Comparison of ENCODE assay signal across 8 cellular contexts in the genomic region with DNA sequence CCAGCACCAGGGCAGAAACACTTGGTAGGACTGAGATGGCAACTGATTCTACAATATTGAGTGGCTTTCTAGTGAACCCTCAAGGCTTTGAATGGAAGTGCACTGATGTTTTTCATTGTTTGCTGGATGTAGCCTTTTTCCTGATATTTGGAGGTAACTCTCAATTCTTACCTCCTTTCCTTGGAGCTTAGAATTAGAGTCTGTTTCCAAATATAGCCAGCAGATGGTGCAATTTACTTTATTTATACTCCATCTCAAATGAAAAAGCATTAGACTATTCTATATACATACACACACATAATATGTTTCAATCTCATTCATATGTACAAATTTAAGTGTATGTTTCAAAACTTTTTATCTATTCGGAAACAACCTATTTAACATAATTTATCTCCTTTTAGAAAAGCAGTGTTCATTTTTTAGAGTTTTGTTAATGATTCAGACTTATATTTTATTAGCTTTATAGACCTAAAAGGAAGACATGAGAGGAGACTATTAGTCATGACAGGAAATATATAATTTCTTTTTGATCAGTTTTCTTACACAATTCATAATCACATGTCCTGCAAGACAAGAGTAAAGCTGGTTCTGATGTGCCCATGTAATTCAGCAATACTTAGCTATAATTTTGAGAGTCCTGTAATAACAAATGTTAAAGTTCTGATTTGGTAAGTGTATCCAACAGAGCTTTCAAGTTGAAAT.
DNase-seq lines count a peak whose midpoint lies in the region; ATAC-seq, FAIRE-seq and TF ChIP-seq lines count a peak whose summit lies in the region.

No MANE protein-coding gene starts in this region.

- peak; percentile 62 for TF ChIP-seq CTCF in LNCAP (IDR thresholded peaks at IDR 0.05)

- TF ChIP-seq POLR2A in GM12891 (IDR thresholded peaks at IDR 0.05; ENCODE audit: low read depth, low read length): no peak

- FAIRE-seq in urothelium cell line (lab: Jason Lieb, UNC) (no peak), GM12891 (lab: Jason Lieb, UNC) (no peak)

- peak; percentile 57 for ATAC-seq in GM18517 (IDR thresholded peaks at IDR 0.05; ENCODE audit: unreplicated experiment)

- DNase-seq in AG08396 (ENCODE audit: low spot score): peak; percentile 34
- peak; percentile 18 for DNase-seq in SKM-1 treated with dmso at 0.1 percent for 144 hours (lab: John Stamatoyannopoulos, UW; ENCODE audit: unreplicated experiment)
- DNase-seq in glomerular visceral epithelial cell (ENCODE audit: extremely low spot score): peak; percentile 49
- DNase-seq in urothelium cell line (ENCODE audit: low spot score): peak; percentile 8
- DNase-seq in GM12891 (ENCODE audit: insufficient read length, low spot score): no peak
- DNase-seq in amniotic stem cell (lab: John Stamatoyannopoulos, UW): no peak

TF ChIP-seq in GM12891, 5 proteins besides CTCF, POLR2A, EP300 and RAD21:
- no peak for TF ChIP-seq POU2F2 (IDR thresholded peaks at IDR 0.05; ENCODE audit: low read depth, low read length)
- no peak for TF ChIP-seq TAF1 (IDR thresholded peaks at IDR 0.05; ENCODE audit: low read depth, low read length)
- TF ChIP-seq PAX5 (IDR thresholded peaks at IDR 0.05; ENCODE audit: insufficient read depth, low read length, severe bottlenecking): no peak
- no peak for TF ChIP-seq POLR2AphosphoS5 (IDR thresholded peaks at IDR 0.05; ENCODE audit: low read depth, low read length)
- TF ChIP-seq SPI1 (IDR thresholded peaks at IDR 0.05; ENCODE audit: low read depth, low read length): no peak

Comparison
In these comparisons a context has a peak if more than half of its experiments do, and no peak if none do; other contexts are left out.
1. DNase-seq: peak in AG08396 (single experiment), SKM-1 treated with dmso at 0.1 percent for 144 hours (single experiment), glomerular visceral epithelial cell (single experiment) and urothelium cell line (single experiment); none in GM12891 (single experiment) and amniotic stem cell (single experiment).